ENCODE assay signal across 1 cellular context in genomic region chr6:30814137-30815084, GRCh38.
TF ChIP-seq lines count a peak whose summit lies in the region.

No MANE protein-coding gene starts in this region.

TF ChIP-seq in K562, 482 proteins besides CTCF, POLR2A, EP300 and RAD21 (continued from another document and continues in another):
- TF ChIP-seq, protein P1, sequence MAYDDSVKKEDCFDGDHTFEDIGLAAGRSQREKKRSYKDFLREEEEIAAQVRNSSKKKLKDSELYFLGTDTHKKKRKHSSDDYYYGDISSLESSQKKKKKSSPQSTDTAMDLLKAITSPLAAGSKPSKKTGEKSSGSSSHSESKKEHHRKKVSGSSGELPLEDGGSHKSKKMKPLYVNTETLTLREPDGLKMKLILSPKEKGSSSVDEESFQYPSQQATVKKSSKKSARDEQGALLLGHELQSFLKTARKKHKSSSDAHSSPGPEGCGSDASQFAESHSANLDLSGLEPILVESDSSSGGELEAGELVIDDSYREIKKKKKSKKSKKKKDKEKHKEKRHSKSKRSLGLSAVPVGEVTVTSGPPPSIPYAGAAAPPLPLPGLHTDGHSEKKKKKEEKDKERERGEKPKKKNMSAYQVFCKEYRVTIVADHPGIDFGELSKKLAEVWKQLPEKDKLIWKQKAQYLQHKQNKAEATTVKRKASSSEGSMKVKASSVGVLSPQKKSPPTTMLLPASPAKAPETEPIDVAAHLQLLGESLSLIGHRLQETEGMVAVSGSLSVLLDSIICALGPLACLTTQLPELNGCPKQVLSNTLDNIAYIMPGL (CRISPR knock-in tag; IDR thresholded peaks at IDR 0.05) = no peak
- no peak for TF ChIP-seq THAP12 (CRISPR knock-in tag; IDR thresholded peaks at IDR 0.05)
- TF ChIP-seq LEF1 (IDR thresholded peaks at IDR 0.05) = peak; percentile 74
- TF ChIP-seq ILF3 (IDR thresholded peaks at IDR 0.05; ENCODE audit: borderline replicate concordance) = no peak
- TF ChIP-seq ZHX1 (conservative IDR thresholded peaks at IDR 0.05; ENCODE audit: low read length) = no peak
- TF ChIP-seq ZNF586 (CRISPR knock-in tag; conservative IDR thresholded peaks at IDR 0.05) = no peak
- no peak for TF ChIP-seq ZNF717 (CRISPR knock-in tag; IDR thresholded peaks at IDR 0.05)
- no peak for TF ChIP-seq ZNF407 (IDR thresholded peaks at IDR 0.05; ENCODE audit: low read depth)
- TF ChIP-seq NR1H2 (CRISPR knock-in tag; IDR thresholded peaks at IDR 0.05) = no peak
- no peak for TF ChIP-seq FOXJ3 (CRISPR knock-in tag; IDR thresholded peaks at IDR 0.05)
- TF ChIP-seq NFE2L1 (tag; IDR thresholded peaks at IDR 0.05; ENCODE audit: borderline replicate concordance, low read depth) = no peak
- TF ChIP-seq HDAC8 (tag; IDR thresholded peaks at IDR 0.05) = 0 out of 2 replicates have a peak, but pooled peaks have one; percentile 64
- peak in 1 of 2 experiments; percentile 82; a peak in 1 of 4 replicates for TF ChIP-seq ARNT (IDR thresholded peaks at IDR 0.05)
- no peak for TF ChIP-seq KLF10 (CRISPR knock-in tag; IDR thresholded peaks at IDR 0.05)
- 0 out of 2 replicates have a peak, but pooled peaks have one; percentile 12 for TF ChIP-seq MTA3 (IDR thresholded peaks at IDR 0.05; ENCODE audit: borderline replicate concordance)
- no peak for TF ChIP-seq NFXL1 (CRISPR knock-in tag; IDR thresholded peaks at IDR 0.05)
- TF ChIP-seq SETDB1 (IDR thresholded peaks at IDR 0.05; ENCODE audit: low read length) = no peak
- no peak for TF ChIP-seq FOXA1 (IDR thresholded peaks at IDR 0.05; ENCODE audit: borderline replicate concordance)
- no peak for TF ChIP-seq IRF2 (CRISPR knock-in tag; IDR thresholded peaks at IDR 0.05)
- TF ChIP-seq KDM4B (IDR thresholded peaks at IDR 0.05; ENCODE audit: borderline replicate concordance in 2 of 2, low read depth in 1 of 2) = no peak
- no peak; the same call in 1 of the 2 replicates for TF ChIP-seq HBP1 (CRISPR knock-in tag; IDR thresholded peaks at IDR 0.05)
- TF ChIP-seq, protein P2, sequence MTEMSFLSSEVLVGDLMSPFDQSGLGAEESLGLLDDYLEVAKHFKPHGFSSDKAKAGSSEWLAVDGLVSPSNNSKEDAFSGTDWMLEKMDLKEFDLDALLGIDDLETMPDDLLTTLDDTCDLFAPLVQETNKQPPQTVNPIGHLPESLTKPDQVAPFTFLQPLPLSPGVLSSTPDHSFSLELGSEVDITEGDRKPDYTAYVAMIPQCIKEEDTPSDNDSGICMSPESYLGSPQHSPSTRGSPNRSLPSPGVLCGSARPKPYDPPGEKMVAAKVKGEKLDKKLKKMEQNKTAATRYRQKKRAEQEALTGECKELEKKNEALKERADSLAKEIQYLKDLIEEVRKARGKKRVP (CRISPR knock-in tag; IDR thresholded peaks at IDR 0.05) = peak; percentile 8; the same call in 1 of the 2 replicates
- TF ChIP-seq ZBTB34 (CRISPR knock-in tag; IDR thresholded peaks at IDR 0.05) = peak; percentile 38; the same call in 1 of the 2 replicates
- TF ChIP-seq TAF15 (IDR thresholded peaks at IDR 0.05; ENCODE audit: low read depth, low read length) = no peak
- peak; percentile 34 for TF ChIP-seq KDM5B (IDR thresholded peaks at IDR 0.05; ENCODE audit: insufficient replicate concordance, low read depth, low read length)
- peak; percentile 45 to 77 for TF ChIP-seq AFF1 (IDR thresholded peaks at IDR 0.05; ENCODE audit: low read depth in 1 of 2, partially characterized antibody in 2 of 2)
- TF ChIP-seq LCOR (CRISPR knock-in tag; IDR thresholded peaks at IDR 0.05) = peak; percentile 63
- TF ChIP-seq MCM7 (IDR thresholded peaks at IDR 0.05) = no peak
- no peak for TF ChIP-seq CEBPG (CRISPR knock-in tag; IDR thresholded peaks at IDR 0.05)
- TF ChIP-seq CEBPG (tag; conservative IDR thresholded peaks at IDR 0.05 in 1 of 2, IDR thresholded peaks at IDR 0.05 in 1 of 2) = peak in 1 of 2 experiments; percentile 61; a peak in 2 of 4 replicates
- no peak for TF ChIP-seq ADNP (tag; IDR thresholded peaks at IDR 0.05)
- no peak for TF ChIP-seq ELF1 (tag; IDR thresholded peaks at IDR 0.05)
- TF ChIP-seq, protein P3, sequence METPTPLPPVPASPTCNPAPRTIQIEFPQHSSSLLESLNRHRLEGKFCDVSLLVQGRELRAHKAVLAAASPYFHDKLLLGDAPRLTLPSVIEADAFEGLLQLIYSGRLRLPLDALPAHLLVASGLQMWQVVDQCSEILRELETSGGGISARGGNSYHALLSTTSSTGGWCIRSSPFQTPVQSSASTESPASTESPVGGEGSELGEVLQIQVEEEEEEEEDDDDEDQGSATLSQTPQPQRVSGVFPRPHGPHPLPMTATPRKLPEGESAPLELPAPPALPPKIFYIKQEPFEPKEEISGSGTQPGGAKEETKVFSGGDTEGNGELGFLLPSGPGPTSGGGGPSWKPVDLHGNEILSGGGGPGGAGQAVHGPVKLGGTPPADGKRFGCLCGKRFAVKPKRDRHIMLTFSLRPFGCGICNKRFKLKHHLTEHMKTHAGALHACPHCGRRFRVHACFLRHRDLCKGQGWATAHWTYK (CRISPR knock-in tag; IDR thresholded peaks at IDR 0.05) = peak; percentile 31
